In the genomic region with DNA sequence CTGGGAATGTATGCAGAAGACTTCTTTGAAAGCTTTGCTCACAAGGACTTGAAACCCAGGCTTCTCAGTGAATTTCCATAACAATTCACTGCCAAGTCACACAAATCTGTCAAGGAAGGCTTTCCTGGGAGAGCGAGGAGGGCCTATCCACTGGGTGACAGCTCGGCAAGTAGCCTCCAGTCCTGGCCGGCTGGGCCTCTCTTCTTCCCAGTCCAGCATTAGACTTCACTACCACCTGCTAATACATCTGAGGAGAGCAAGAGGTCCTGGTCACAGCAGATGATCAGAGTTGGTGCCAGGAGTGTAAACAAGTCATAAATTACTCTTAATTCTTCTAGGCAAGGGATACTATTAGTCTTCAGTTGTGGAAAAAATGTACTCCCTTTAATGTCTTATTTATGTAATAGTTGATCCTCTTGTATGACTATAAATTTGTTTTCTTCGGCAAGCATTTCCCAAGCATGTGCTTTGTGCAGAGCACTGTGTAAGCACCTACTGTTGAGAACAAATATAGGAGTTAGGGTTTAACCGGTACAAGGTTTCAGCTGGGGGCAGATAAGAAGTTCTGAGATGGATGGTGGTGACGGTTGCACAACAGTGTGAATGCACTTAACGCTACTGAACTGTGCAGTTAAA, we compare ENCODE assay signal across 13 cellular contexts.
DNase-seq lines count a peak whose midpoint lies in the region; ATAC-seq and TF ChIP-seq lines count a peak whose summit lies in the region.
"Had no signal": no experiment of that assay in that cellular context is flagged by ENCODE, and none has a peak within 500 bp of the region (broad histone marks: within the 10 kb centered on the region; RNA-seq: fewer than 3 reads in every experiment).

No MANE protein-coding gene starts in this region.

- no peaks in the 10 kb centered on the region for H3K9me3 ChIP-seq in psoas muscle
- H3K9me3 ChIP-seq in naive thymus-derived CD4-positive, alpha-beta T cell (ENCODE audit: control insufficient read depth in 2 of 3, low read length in 3 of 3): peaks cover 0 to 4% (median 0%) of the 10 kb centered on the region in 3 experiments
- H3K9me3 ChIP-seq: neutrophil had no signal

- no peak for TF ChIP-seq CTCF in psoas muscle (IDR thresholded peaks at IDR 0.05)

- intact Hi-C loops in Right ventricle myocardium superior (cut with DNase I) (no loop called here), psoas muscle (cut with DNase I) (no loop called here)
- intact Hi-C loops in naive thymus-derived CD4-positive, alpha-beta T cell (cut with micrococcal nuclease): no loop called here

- CTCF ChIA-PET in naive thymus-derived CD4-positive, alpha-beta T cell (lab: Charles Lee): no interaction called here

- 25 to 33% (median 29%) methylated on average over 7 of the region's 7 CpGs for WGBS in psoas muscle, 3 donors

- DNase-seq in HCEC 1CT (peak; percentile 56), NCI-H82 treated with DMSO at 0.1 percent for 48 hours (lab: John Stamatoyannopoulos, UW; ENCODE audit: unreplicated experiment) (peak; percentile 9), Right ventricle myocardium superior (no peak), psoas muscle (no peak), left lobe of liver (ENCODE audit: low spot score) (no peak), RKO (ENCODE audit: low spot score) (no peak)
- no peak for DNase-seq in naive thymus-derived CD4-positive, alpha-beta T cell
- DNase-seq: activated T-cell treated with anti-CD3 and anti-CD28 coated beads, Interleukin-2, amount 50 U/mL, for 24 hours; C1 segment of cervical spinal cord; kidney had no signal

- peaks cover 0 to 5% (median 0%) of the 10 kb centered on the region in 7 donors for H3K4me1 Mint-ChIP-seq in naive thymus-derived CD4-positive, alpha-beta T cell

- peaks cover 0 to 10% (median 0%) of the 10 kb centered on the region in 11 donors for H3K9me3 Mint-ChIP-seq in naive thymus-derived CD4-positive, alpha-beta T cell

- no peak overlapping the region for H3K27ac Mint-ChIP-seq in naive thymus-derived CD4-positive, alpha-beta T cell
- H3K27ac Mint-ChIP-seq: activated T-cell treated with anti-CD3 and anti-CD28 coated beads, Interleukin-2, amount 50 U/mL, for 24 hours had no signal

- H3K27me3 ChIP-seq in psoas muscle (ENCODE audit: insufficient read depth in 3 of 3, low read length in 2 of 3): no peaks in the 10 kb centered on the region
- no peaks in the 10 kb centered on the region for H3K27me3 ChIP-seq in naive thymus-derived CD4-positive, alpha-beta T cell (ENCODE audit: control insufficient read depth in 2 of 2, insufficient read depth in 2 of 2, low read length in 2 of 2)
- H3K27me3 ChIP-seq: neutrophil had no signal

- POLR2A ChIA-PET in naive thymus-derived CD4-positive, alpha-beta T cell (lab: Charles Lee): no interaction called here

- ATAC-seq in Right ventricle myocardium superior (ENCODE audit: poor library complexity): peak; percentile 78
- ATAC-seq in psoas muscle: peak; percentile 69 to 87 (median 83)
- ATAC-seq in left lobe of liver: no peak
- no peak for ATAC-seq in HG03095 (IDR thresholded peaks at IDR 0.05; ENCODE audit: unreplicated experiment)
- ATAC-seq in naive thymus-derived CD4-positive, alpha-beta T cell: no peak

- peaks cover 0 to 14% (median 4%) of the 10 kb centered on the region in 5 donors for H3K36me3 Mint-ChIP-seq in naive thymus-derived CD4-positive, alpha-beta T cell

- no peaks in the 10 kb centered on the region for H3K36me3 ChIP-seq in psoas muscle (ENCODE audit: insufficient read depth in 1 of 2, low read depth in 1 of 2)
- H3K36me3 ChIP-seq in naive thymus-derived CD4-positive, alpha-beta T cell (ENCODE audit: control insufficient read depth in 2 of 3, insufficient read depth in 3 of 3, low read length in 3 of 3): peaks cover 0 to 4% (median 0%) of the 10 kb centered on the region in 3 experiments

- H3K4me3 ChIP-seq in psoas muscle: no peak overlapping the region
- no peak overlapping the region for H3K4me3 ChIP-seq in naive thymus-derived CD4-positive, alpha-beta T cell (ENCODE audit: low read length)

- peak overlapping the region; percentile 73 for H3K27ac ChIP-seq in psoas muscle
- H3K27ac ChIP-seq in naive thymus-derived CD4-positive, alpha-beta T cell (ENCODE audit: low read depth, low read length): no peak overlapping the region
- H3K27ac ChIP-seq: epithelial cell of prostate, neutrophil had no signal

- H3K27me3 Mint-ChIP-seq in naive thymus-derived CD4-positive, alpha-beta T cell: no peaks in the 10 kb centered on the region
- H3K27me3 Mint-ChIP-seq: activated T-cell treated with anti-CD3 and anti-CD28 coated beads, Interleukin-2, amount 50 U/mL, for 24 hours had no signal

- no peak overlapping the region for H3K4me3 Mint-ChIP-seq in naive thymus-derived CD4-positive, alpha-beta T cell
- H3K4me3 Mint-ChIP-seq: activated T-cell treated with anti-CD3 and anti-CD28 coated beads, Interleukin-2, amount 50 U/mL, for 24 hours had no signal

- peaks cover 36% of the 10 kb centered on the region for H3K4me1 ChIP-seq in psoas muscle
- no peaks in the 10 kb centered on the region for H3K4me1 ChIP-seq in naive thymus-derived CD4-positive, alpha-beta T cell (ENCODE audit: control insufficient read depth in 2 of 2, insufficient read depth in 2 of 2, low read length in 2 of 2)

Comparison
In these comparisons a context has a peak if more than half of its experiments do, and no peak if none do; other contexts are left out.
1. DNase-seq: peak in HCEC 1CT (single experiment) and NCI-H82 treated with DMSO at 0.1 percent for 48 hours (single experiment); none in Right ventricle myocardium superior (single experiment), psoas muscle (0 of 2), left lobe of liver (single experiment), naive thymus-derived CD4-positive, alpha-beta T cell (0 of 9) and RKO (single experiment).
2. ATAC-seq: peak in Right ventricle myocardium superior (single experiment) and psoas muscle (4 of 4); none in left lobe of liver (single experiment), HG03095 (single experiment) and naive thymus-derived CD4-positive, alpha-beta T cell (single experiment).